8 cellular contexts compared by ENCODE assay signal in genomic region chr1:65254320-65255087, GRCh38. TPM values are rescaled to one million over a fixed set of nuclear protein-coding genes. Genes with fewer than 3 reads are reported as not detected.
A peak's percentile ranks its signal among the peaks of the same experiment; 100 is the strongest.
DNase-seq lines count a peak whose midpoint lies in the region; ATAC-seq and TF ChIP-seq lines count a peak whose summit lies in the region.

No MANE protein-coding gene starts in this region.

- H3K9me3 ChIP-seq in left lung, result no peaks in the 10 kb centered on the region

- peaks cover 31% of the 10 kb centered on the region for H3K4me1 Mint-ChIP-seq in chondrocyte (ENCODE audit: low read depth)

- TF ChIP-seq CTCF in AG10803 (conservative IDR thresholded peaks at IDR 0.05; ENCODE audit: low read length) (peak; percentile 14; the same call in 1 of the 2 replicates), chondrocyte (IDR thresholded peaks at IDR 0.05) (peak; percentile 70), left lung (IDR thresholded peaks at IDR 0.05) (no peak)

- DNase-seq in AG10803 (ENCODE audit: low read depth) (peak; percentile 59), NCI-H2227 treated with DMSO at 0.1 percent for 48 hours (lab: John Stamatoyannopoulos, UW) (peak; percentile 55), chondrocyte (ENCODE audit: low spot score) (peak; percentile 87), left lung (peak; percentile 85 to 98)
- DNase-seq in activated CD4-positive, alpha-beta T cell treated with anti-CD3 and anti-CD28 coated beads for 24 hours (ENCODE audit: low read depth in 2 of 2), result peak; percentile 73 to 74
- peak; percentile 74 to 78 for DNase-seq in stimulated activated CD4-positive, alpha-beta T cell treated with anti-CD3 and anti-CD28 coated beads, Interleukin-2, amount 100 ng/mL, for 48 hours

- peak overlapping the region; percentile 90 for H3K4me3 Mint-ChIP-seq in chondrocyte (ENCODE audit: unreplicated experiment)

- H3K4me3 ChIP-seq in AG10803 (ENCODE audit: low read length) (peak overlapping the region; percentile 68), left lung (peak overlapping the region; percentile 76 to 84)

- no peaks in the 10 kb centered on the region for H3K9me3 Mint-ChIP-seq in chondrocyte (ENCODE audit: low read depth)

- ATAC-seq in GM18907 (IDR thresholded peaks at IDR 0.05; ENCODE audit: unreplicated experiment) (peak; percentile 98), HG03108 (IDR thresholded peaks at IDR 0.05; ENCODE audit: unreplicated experiment) (peak; percentile 97), left lung (peak; percentile 98)

- no peaks in the 10 kb centered on the region for H3K36me3 ChIP-seq in left lung

- H3K27ac Mint-ChIP-seq in chondrocyte (ENCODE audit: unreplicated experiment), result peak overlapping the region; percentile 84

- H3K36me3 Mint-ChIP-seq in chondrocyte (ENCODE audit: low read depth), result no peaks in the 10 kb centered on the region

- H3K27me3 Mint-ChIP-seq in chondrocyte (ENCODE audit: low read depth), result no peaks in the 10 kb centered on the region

- peak overlapping the region in 1 of 2 donors; percentile 36 for H3K27ac ChIP-seq in left lung

- H3K27me3 ChIP-seq in left lung, result peaks cover 0 to 15% of the 10 kb centered on the region in 2 donors

- peaks cover 5 to 16% of the 10 kb centered on the region in 2 donors for H3K4me1 ChIP-seq in left lung

- intact Hi-C loops in left lung (cut with DNase I), result no loop called here

RNA-seq across cellular contexts. Expression of gene DNAJC6, which starts 54.8 kb away (rescaled TPM):
- total RNA-seq in chondrocyte, result 16.7 to 24.7 TPM (median 18.9 TPM) in 3 replicates
- 1 to 10 TPM; 3.8 to 4.6 TPM for total RNA-seq in left lung

Comparison
In these comparisons a context has a peak if more than half of its experiments do, and no peak if none do; other contexts are left out.
1. CTCF ChIP-seq: peak in AG10803 (single experiment) and chondrocyte (single experiment); none in left lung (0 of 2).
2. Peak in every context shown above with its lines, with median percentiles within 50 percentile points of each other: DNase-seq and ATAC-seq.